In the genomic region with DNA sequence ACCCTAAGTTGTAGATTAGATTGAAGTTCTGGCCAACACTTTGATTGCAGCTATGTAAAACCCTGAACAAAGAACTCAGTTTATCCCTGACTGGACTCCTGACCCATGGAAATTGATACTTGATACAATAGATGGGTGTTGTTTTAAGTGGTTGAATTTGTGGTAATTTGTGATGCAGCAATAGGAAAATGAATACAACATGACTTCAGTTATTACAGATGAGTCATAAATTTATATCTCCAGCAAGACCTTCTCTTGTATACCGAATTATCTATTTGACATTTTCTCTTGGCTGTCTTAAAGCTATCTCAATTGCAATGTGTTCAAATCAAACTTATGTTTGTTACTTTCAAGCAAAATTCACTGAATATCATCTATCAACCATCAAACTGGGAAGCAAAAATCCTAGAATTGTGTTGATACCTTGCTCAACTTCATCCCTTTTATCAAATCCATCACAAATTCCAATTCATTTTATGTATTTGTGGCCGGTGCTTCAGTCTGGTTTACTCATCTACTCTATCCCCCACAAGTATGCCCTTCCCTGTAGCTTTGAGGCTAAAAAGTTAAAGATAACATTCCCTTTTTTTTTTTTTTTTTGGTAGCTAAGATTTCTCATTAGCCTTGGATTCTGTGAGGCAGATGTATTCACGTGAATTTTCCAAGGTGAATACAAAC, we compare ENCODE assay signal across 12 cellular contexts.
"Had no signal": no experiment of that assay in that cellular context is flagged by ENCODE, and none has a peak within 500 bp of the region (broad histone marks: within the 10 kb centered on the region; RNA-seq: fewer than 3 reads in every experiment).

No MANE protein-coding gene starts in this region.

- DNase-seq: activated CD4-positive, alpha-beta memory T cell treated with anti-CD3 and anti-CD28 coated beads, Interleukin-2, amount 10 ng/mL, durations not matched to agents 7 days and 5 days; activated CD4-positive, alpha-beta T cell treated with anti-CD3 and anti-CD28 coated beads for 1 hour; activated CD8-positive, alpha-beta memory T cell treated with anti-CD3 and anti-CD28 coated beads, Interleukin-2, amount 50 U/mL, for 4 hours; activated naive CD8-positive, alpha-beta T cell treated with anti-CD3 and anti-CD28 coated beads, Interleukin-2, amount 10 ng/mL, durations not matched to agents 7 days and 5 days; aorta; colonic mucosa; esophagus squamous epithelium; naive thymus-derived CD8-positive, alpha-beta T cell; sigmoid colon; stimulated activated CD4-positive, alpha-beta T cell treated with anti-CD3 and anti-CD28 coated beads, Interleukin-4, amount 100 ng/mL, for 1 hour; testis had no signal

- H3K27ac ChIP-seq: colonic mucosa, esophagus squamous epithelium, prostate gland, sigmoid colon, testis had no signal

- ATAC-seq: naive thymus-derived CD8-positive, alpha-beta T cell had no signal

- H3K4me1 ChIP-seq: colonic mucosa, esophagus squamous epithelium, prostate gland, sigmoid colon, testis had no signal

- H3K9me3 ChIP-seq: colonic mucosa, esophagus squamous epithelium, prostate gland, sigmoid colon, testis had no signal

- H3K4me3 ChIP-seq: colonic mucosa, esophagus squamous epithelium, prostate gland, sigmoid colon, testis had no signal

- H3K27me3 ChIP-seq: colonic mucosa, esophagus squamous epithelium, sigmoid colon, testis had no signal

- H3K36me3 ChIP-seq: colonic mucosa, esophagus squamous epithelium, prostate gland, sigmoid colon had no signal
